Comparison of ENCODE assay signal across 24 cellular contexts in genomic region chr3:191100516-191100915, GRCh38.
"Had no signal": no experiment of that assay in that cellular context is flagged by ENCODE, and none has a peak within 500 bp of the region (broad histone marks: within the 10 kb centered on the region; RNA-seq: fewer than 3 reads in every experiment).

No MANE protein-coding gene starts in this region.

- H3K36me3 ChIP-seq: lower lobe of right lung, pancreas, right lobe of liver, suprapubic skin, transverse colon, upper lobe of right lung, uterus had no signal

- H3K4me2 ChIP-seq: smooth muscle cell had no signal

- H3K9me3 ChIP-seq: lower lobe of right lung, pancreas, right lobe of liver, suprapubic skin, transverse colon, upper lobe of right lung, uterus had no signal

- DNase-seq: cerebellar nuclear complex; cortex of kidney; effector CD4-positive, alpha-beta T cell; foreskin melanocyte; hypothalamus; immature natural killer cell; islet precursor cell; left ventricle myocardium superior; lower lobe of right lung; natural killer cell; occipital lobe; pancreas; right lobe of liver; stimulated activated CD4-positive, alpha-beta T cell treated with anti-CD3 and anti-CD28 coated beads, Interleukin-12 subunit alpha, Interleukin-12 subunit beta, amount 100 ng/mL, for 4 hours; stimulated activated CD4-positive, alpha-beta T cell treated with anti-CD3 and anti-CD28 coated beads, Interleukin-1b, Interleukin-23, amount 100 ng/mL, for 48 hours; stimulated activated CD4-positive, alpha-beta T cell treated with anti-CD3 and anti-CD28 coated beads, Interleukin-4, amount 100 ng/mL, for 1 hour; stimulated activated CD8-positive, alpha-beta memory T cell treated with anti-CD3 and anti-CD28 coated beads, Interleukin-4, amount 100 ng/mL, for 48 hours; stimulated activated naive CD4-positive, alpha-beta T cell; stimulated activated naive CD8-positive, alpha-beta T cell treated with anti-CD3 and anti-CD28 coated beads, Interleukin-15, amount 100 ng/mL, for 72 hours; transverse colon; upper lobe of right lung; uterus had no signal

- H3K27ac ChIP-seq: lower lobe of right lung, pancreas, right lobe of liver, suprapubic skin, transverse colon, upper lobe of right lung, uterus had no signal

- H3K4me3 ChIP-seq: lower lobe of right lung, pancreas, right lobe of liver, smooth muscle cell, suprapubic skin, transverse colon, upper lobe of right lung, uterus had no signal

- H3K27me3 ChIP-seq: pancreas, right lobe of liver, suprapubic skin, transverse colon, upper lobe of right lung, uterus had no signal

- H3K4me1 ChIP-seq: lower lobe of right lung, pancreas, right lobe of liver, suprapubic skin, transverse colon, upper lobe of right lung, uterus had no signal

- ATAC-seq: left ventricle myocardium superior; lower lobe of right lung; natural killer cell; pancreas; right lobe of liver; stimulated activated naive CD8-positive, alpha-beta T cell treated with anti-CD3 and anti-CD28 coated beads, Interleukin-15, amount 100 ng/mL, for 72 hours; upper lobe of right lung had no signal
